In the genomic region with DNA sequence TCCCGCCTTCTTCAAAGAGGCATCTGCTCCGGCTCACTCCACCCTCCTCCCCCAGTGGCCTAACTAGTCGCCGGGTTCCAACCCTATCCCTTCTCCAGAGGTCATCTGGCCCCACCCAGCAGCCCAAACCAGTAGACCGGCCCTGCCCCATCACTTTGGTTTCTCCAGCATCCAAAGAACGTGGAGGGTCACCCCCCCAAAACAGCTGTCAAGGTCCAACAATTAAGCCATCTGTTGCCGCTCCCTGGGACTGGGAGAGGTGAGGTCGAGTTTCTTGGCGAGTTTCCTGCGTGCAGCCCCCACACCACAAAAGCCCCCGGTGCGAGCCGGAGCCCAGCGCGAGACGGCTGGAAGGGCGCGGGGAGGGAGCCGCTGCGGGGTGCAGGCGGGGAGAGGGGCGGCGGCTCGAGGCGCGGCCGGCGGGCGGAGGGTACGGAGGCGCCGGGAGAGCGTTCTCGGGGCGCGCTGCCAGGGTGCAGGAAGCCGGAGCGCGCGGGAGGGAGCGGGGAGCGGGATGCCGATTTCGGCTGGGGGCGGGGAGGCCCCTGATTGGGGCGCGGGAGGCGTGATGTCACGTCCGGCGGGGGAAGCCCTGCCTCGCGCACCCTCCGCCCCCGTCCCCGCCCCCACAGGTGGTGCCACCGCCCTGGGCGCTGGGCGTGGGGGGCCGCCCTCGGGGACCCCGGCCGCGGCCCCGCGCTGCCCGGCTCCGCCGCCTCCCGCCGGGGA, we compare ENCODE assay signal across 8 cellular contexts. TPM values are rescaled to one million over a fixed set of nuclear protein-coding genes. Genes with fewer than 3 reads are reported as not detected.
A peak's percentile ranks its signal among the peaks of the same experiment; 100 is the strongest.
DNase-seq lines count a peak whose midpoint lies in the region; ATAC-seq, FAIRE-seq and TF ChIP-seq lines count a peak whose summit lies in the region.

No MANE protein-coding gene starts in this region.

- TF ChIP-seq CTCF in D721Med (IDR thresholded peaks at IDR 0.05; ENCODE audit: insufficient read depth, missing control alignments) = no peak
- TF ChIP-seq CTCF in astrocyte of the spinal cord (IDR thresholded peaks at IDR 0.05; ENCODE audit: low read depth, low read length) = no peak

- in situ Hi-C loops in astrocyte of the spinal cord (cut with HindIII; ENCODE audit: low sequenced_read_pairs) = no loop called here

- DNase-seq in D721Med (ENCODE audit: insufficient read length, low spot score) (peak; percentile 100), NCI-H1105 (lab: John Stamatoyannopoulos, UW) (peak; percentile 84), T1000 (lab: John Stamatoyannopoulos, UW) (peak; percentile 82), astrocyte of the spinal cord (ENCODE audit: low read depth, low spot score) (peak; percentile 89), hypothalamus (lab: John Stamatoyannopoulos, UW) (peak; percentile 30 to 91 (median 81)), sciatic nerve (ENCODE audit: low spot score) (peak; percentile 96), GDM1 (lab: John Stamatoyannopoulos, UW) (no peak)

- ATAC-seq in GM21737 (IDR thresholded peaks at IDR 0.05; ENCODE audit: unreplicated experiment) (peak; percentile 56), sciatic nerve (peak; percentile 89)

- FAIRE-seq in D721Med (lab: Jason Lieb, UNC) = no peak

- intact Hi-C loops in sciatic nerve (cut with DNase I) = no loop called here

- peak overlapping the region; percentile 46 for H3K4me3 ChIP-seq in astrocyte of the spinal cord (ENCODE audit: low read depth, low read length)

RNA-seq across cellular contexts. Expression of gene GPC1, which starts 0.6 kb away (rescaled TPM):
- 85.4 TPM for total RNA-seq in sciatic nerve
